Comparison of ENCODE assay signal across 8 cellular contexts in genomic region chr6:153231048-153231635, GRCh38.
DNase-seq lines count a peak whose midpoint lies in the region; ATAC-seq, FAIRE-seq and TF ChIP-seq lines count a peak whose summit lies in the region.

No MANE protein-coding gene starts in this region.

- TF ChIP-seq CTCF in kidney (IDR thresholded peaks at IDR 0.05; ENCODE audit: borderline replicate concordance, extremely low read depth, insufficient read depth), result peak; percentile 83

- H3K9me3 Mint-ChIP-seq in stimulated activated naive CD8-positive, alpha-beta T cell treated with anti-CD3 and anti-CD28 coated beads, Interleukin-15, amount 100 ng/mL, for 72 hours, result no peaks in the 10 kb centered on the region

- no peak overlapping the region for H3K4me3 ChIP-seq in kidney (ENCODE audit: low read length in 2 of 2)

- no peaks in the 10 kb centered on the region for H3K4me1 Mint-ChIP-seq in stimulated activated naive CD8-positive, alpha-beta T cell treated with anti-CD3 and anti-CD28 coated beads, Interleukin-15, amount 100 ng/mL, for 72 hours

- in situ Hi-C loops in T47D (cut with HindIII; ENCODE audit: low pct_unique_long_range_greater_than_20kb, low sequenced_read_pairs), result no loop called here

- H3K27ac ChIP-seq in kidney (ENCODE audit: low read depth in 2 of 2, low read length in 2 of 2), result no peak overlapping the region

- DNase-seq in DMS 273 (lab: John Stamatoyannopoulos, UW; ENCODE audit: unreplicated experiment), result peak; percentile 73
- DNase-seq in DMS 273 treated with DMSO at 0.1 percent for 48 hours (lab: John Stamatoyannopoulos, UW), result no peak
- peak; percentile 50 for DNase-seq in HCEC 1CT
- DNase-seq in NCI-H748 treated with DMSO at 0.1 percent for 48 hours (lab: John Stamatoyannopoulos, UW), result peak; percentile 10
- peak; percentile 10 to 49 for DNase-seq in T47D (ENCODE audit: low read depth in 1 of 2, low spot score in 1 of 2)
- no peak for DNase-seq in kidney
- peak; percentile 15 to 23 for DNase-seq in stimulated activated naive CD8-positive, alpha-beta T cell treated with anti-CD3 and anti-CD28 coated beads, Interleukin-15, amount 100 ng/mL, for 72 hours
- DNase-seq in activated gamma-delta T cell (lab: John Stamatoyannopoulos, UW), result no peak

- FAIRE-seq in kidney (lab: Jason Lieb, UNC), result no peak

- no peak overlapping the region for H3K4me3 Mint-ChIP-seq in stimulated activated naive CD8-positive, alpha-beta T cell treated with anti-CD3 and anti-CD28 coated beads, Interleukin-15, amount 100 ng/mL, for 72 hours

- H3K27me3 Mint-ChIP-seq in stimulated activated naive CD8-positive, alpha-beta T cell treated with anti-CD3 and anti-CD28 coated beads, Interleukin-15, amount 100 ng/mL, for 72 hours, result no peaks in the 10 kb centered on the region

- no peaks in the 10 kb centered on the region for H3K36me3 ChIP-seq in kidney (ENCODE audit: control insufficient read depth in 1 of 2, insufficient read depth in 2 of 2, low read length in 2 of 2)

- no peaks in the 10 kb centered on the region for H3K4me1 ChIP-seq in kidney (ENCODE audit: control insufficient read depth in 1 of 2, insufficient read depth in 1 of 2, low read depth in 1 of 2, low read length in 2 of 2)

- ATAC-seq in stimulated activated naive CD8-positive, alpha-beta T cell treated with anti-CD3 and anti-CD28 coated beads, Interleukin-15, amount 100 ng/mL, for 72 hours, result no peak

- no peak overlapping the region for H3K27ac Mint-ChIP-seq in stimulated activated naive CD8-positive, alpha-beta T cell treated with anti-CD3 and anti-CD28 coated beads, Interleukin-15, amount 100 ng/mL, for 72 hours

- H3K9ac ChIP-seq in kidney (ENCODE audit: low read length in 2 of 2), result no peak overlapping the region

- H3K9me3 ChIP-seq in kidney (ENCODE audit: control insufficient read depth in 1 of 2, low read length in 2 of 2), result no peaks in the 10 kb centered on the region

- intact Hi-C loops in kidney (cut with DNase I), result no loop called here

Comparison
In these comparisons a context has a peak if more than half of its experiments do, and no peak if none do; other contexts are left out.
1. DNase-seq: peak in DMS 273 (single experiment), HCEC 1CT (single experiment), NCI-H748 treated with DMSO at 0.1 percent for 48 hours (single experiment), T47D (2 of 2) and stimulated activated naive CD8-positive, alpha-beta T cell treated with anti-CD3 and anti-CD28 coated beads, Interleukin-15, amount 100 ng/mL, for 72 hours (2 of 2); none in DMS 273 treated with DMSO at 0.1 percent for 48 hours (single experiment), kidney (single experiment) and activated gamma-delta T cell (single experiment).